In genomic region chr19:17784201-17785008, GRCh38 we compare ENCODE assay signal across 7 cellular contexts. TPM values are rescaled to one million over a fixed set of nuclear protein-coding genes. Genes with fewer than 3 reads are reported as not detected.
DNase-seq lines count a peak whose midpoint lies in the region; ATAC-seq, FAIRE-seq and TF ChIP-seq lines count a peak whose summit lies in the region.

No MANE protein-coding gene starts in this region.

- in situ Hi-C loops in GM12878 (cut with MboI) = no loop called here

- H3K4me3 ChIP-seq in GM12865 (ENCODE audit: low read depth, low read length) = no peak overlapping the region
- no peak overlapping the region for H3K4me3 ChIP-seq in GM12878

- H3K9me3 ChIP-seq in GM12878 (replicated peaks; ENCODE audit: control insufficient read depth, insufficient read depth, low read length) = no peaks in the 10 kb centered on the region

- no peak for TF ChIP-seq EP300 in GM12878 (IDR thresholded peaks at IDR 0.05; ENCODE audit: borderline replicate concordance in 1 of 2, control insufficient read depth in 1 of 2, low read depth in 2 of 2, low read length in 2 of 2)

- ATAC-seq in GM12878 = peak; percentile 88
- no peak for ATAC-seq in GM18909 (IDR thresholded peaks at IDR 0.05; ENCODE audit: poor library complexity, unreplicated experiment)

- WGBS in GM12878 (ENCODE audit: insufficient coverage, insufficient replicate concordance, low lambda C conversion rate, missing lambda C conversion rate) = 70% methylated on average over 32 of the region's 32 CpGs

- H3K4me1 ChIP-seq in GM12878 (ENCODE audit: control insufficient read depth, insufficient read depth, low read length) = no peaks in the 10 kb centered on the region

- DNase-seq in GM12865 (ENCODE audit: low read depth) = peak; percentile 81
- DNase-seq in NCI-H1694 (lab: John Stamatoyannopoulos, UW) = peak; percentile 60
- DNase-seq in GM12878 (ENCODE audit: low read depth, low spot score) = no peak
- DNase-seq in stimulated activated CD4-positive, alpha-beta T cell treated with anti-CD3 and anti-CD28 coated beads, Interleukin-1b, Interleukin-23, amount 100 ng/mL, for 24 hours (ENCODE audit: low read depth in 4 of 4, low spot score in 1 of 4) = peak; percentile 58 to 66 (median 59)

- no peak for TF ChIP-seq POLR2A in GM12878 (IDR thresholded peaks at IDR 0.05; ENCODE audit: low read depth, low read length)

- TF ChIP-seq RAD21 in GM12878 (IDR thresholded peaks at IDR 0.05; ENCODE audit: insufficient read depth, low read depth, low read length) = peak; percentile 79

- TSS peak; percentile 55 for BruUV-seq in GM12878 (replicated peaks; lab: Mats Ljungman, UMichigan)

- FAIRE-seq in TTC549 (lab: Jason Lieb, UNC) (peak; percentile 68), GM12878 (lab: Jason Lieb, UNC) (peak; percentile 95), islet of Langerhans (lab: Jason Lieb, UNC) (peak; percentile 21)

- no peaks in the 10 kb centered on the region for H4K20me1 ChIP-seq in GM12878 (ENCODE audit: control insufficient read depth, insufficient read depth)

- SMC1A ChIA-PET in GM12878 (lab: Charles Lee; ENCODE audit: uncharacterized antibody, unreplicated experiment) = interaction anchor here (0.6 to 1.9 kb wide), 5 partner anchors 30 to 103 kb away, joined by 3 to 10 read pairs (median 5); no protein-coding TSS in a partner anchor

- CTCF ChIA-PET in GM12878 (lab: Yijun Ruan, JAX) = interaction anchor here (0.6 to 3.2 kb wide), 15 partner anchors 18 to 303 kb away, joined by 3 to 36 read pairs (median 4); partner anchors contain the start of genes FCHO1, JAK3 and RPL18A

- intact Hi-C loops in GM12878 (cut with micrococcal nuclease; ENCODE audit: unreplicated experiment) = loop anchor here (1.0 to 10.0 kb wide), 2 partner anchors 80 to 150 kb away; partner anchors contain the start of gene CCDC124

- H3K27ac ChIP-seq in GM12878 (ENCODE audit: control insufficient read depth, insufficient read depth) = no peak overlapping the region

- RAD21 ChIA-PET in GM12878 (lab: Charles Lee; ENCODE audit: unreplicated experiment) = interaction anchor here (0.7 to 2.2 kb wide), 6 partner anchors 30 to 88 kb away, joined by 3 to 7 read pairs (median 4); partner anchors contain the start of gene MAP1S

- TF ChIP-seq CTCF in GM12865 (IDR thresholded peaks at IDR 0.05; ENCODE audit: insufficient read depth, low read depth, low read length, missing control alignments) = peak; percentile 88
- TF ChIP-seq CTCF in GM12878 (IDR thresholded peaks at IDR 0.05 in 2 of 3, conservative IDR thresholded peaks at IDR 0.05 in 1 of 3; ENCODE audit: control insufficient read depth in 2 of 3, extremely low read depth in 1 of 3, insufficient read depth in 1 of 3, low read depth in 3 of 3, low read length in 3 of 3) = peak; percentile 79 to 84 (median 83)

- POLR2A ChIA-PET in GM12878 (lab: Charles Lee) = no interaction called here

- H3K79me2 ChIP-seq in GM12878 (ENCODE audit: control insufficient read depth, insufficient read depth, low read length) = no peaks in the 10 kb centered on the region

- no peaks in the 10 kb centered on the region for H3K27me3 ChIP-seq in GM12878 (replicated peaks in 1 of 2; ENCODE audit: control insufficient read depth in 2 of 2, insufficient read depth in 2 of 2, low read length in 1 of 2)

- no peak overlapping the region for H2AFZ ChIP-seq in GM12878 (ENCODE audit: control insufficient read depth, low read depth, low read length)

- no peak overlapping the region for H3K4me2 ChIP-seq in GM12878 (ENCODE audit: control insufficient read depth, insufficient read depth)

- H3K9ac ChIP-seq in GM12878 (ENCODE audit: control insufficient read depth, insufficient read depth, low read length) = no peak overlapping the region

- H3K36me3 ChIP-seq in GM12878 (ENCODE audit: control insufficient read depth in 2 of 2, insufficient read depth in 2 of 2, low read length in 1 of 2) = peaks cover 4 to 6% of the 10 kb centered on the region in 2 experiments; a peak in 3 of 4 replicates

TF ChIP-seq in GM12878, 131 proteins besides CTCF, POLR2A, EP300 and RAD21 (continues in another document):
- TF ChIP-seq YY1 (IDR thresholded peaks at IDR 0.05; ENCODE audit: low read depth, low read length) (peak; percentile 53; the same call in 1 of the 2 replicates), SKIL (IDR thresholded peaks at IDR 0.05; ENCODE audit: low read depth, poor library complexity, severe bottlenecking) (no peak)

RNA-seq across cellular contexts. Expression of gene B3GNT3, which starts 10.5 kb away (rescaled TPM):
- not detected in 2 replicates for total RNA-seq in GM12878 (2013; cell fraction: nucleolus; rRNA removed)
- total RNA-seq in GM12878 (2014; rRNA removed) = 0.22 TPM in 1 of 2 replicates, not detected in the other
- not detected in 2 replicates for total RNA-seq in GM12878 (2014; rRNA removed; fragmentation: Illumina TruSeq; extraction: Trizol)
- total RNA-seq in GM12878 (2021) = 0.08 TPM in 1 of 2 replicates, not detected in the other
- not detected for polyA plus RNA-seq in GM12878 (2011; ENCODE audit: low read depth)
- not detected in 2 replicates for polyA plus RNA-seq in GM12878 (2011; rRNA removed)
- not detected in 2 replicates for polyA plus RNA-seq in GM12878 (2011; cell fraction: cytosol; rRNA removed)
- not detected in 2 replicates for polyA plus RNA-seq in GM12878 (2011; cell fraction: nucleus; rRNA removed)
- polyA plus RNA-seq in GM12878 (2012) = not detected in 2 replicates
- not detected in 2 replicates for polyA plus RNA-seq in GM12878 (2014; fragmentation: Illumina TruSeq; extraction: Trizol)
- polyA plus RNA-seq in GM12878 (2014; fragmentation: Nextera tagmentation; extraction: Ambion mirVana) = not detected
- not detected in 2 replicates for polyA plus RNA-seq in GM12878 (2014; rRNA removed)
- not detected for polyA plus RNA-seq in GM12878 (2016; fragmentation: Nextera tagmentation; extraction: Ambion mirVana)
- polyA minus RNA-seq in GM12878 (2011; rRNA and poly(A)+ RNA removed) = not detected in 2 replicates
- polyA minus RNA-seq in GM12878 (2011; cell fraction: cytosol; rRNA and poly(A)+ RNA removed) = not detected in 2 replicates
- polyA minus RNA-seq in GM12878 (2011; cell fraction: nucleus; rRNA and poly(A)+ RNA removed) = not detected in 2 replicates

RNA-seq across cellular contexts. Expression of gene FCHO1, which starts 33.1 kb away (rescaled TPM):
- 133 and 141 TPM in 2 replicates for total RNA-seq in GM12878 (2013; cell fraction: nucleolus; rRNA removed)
- total RNA-seq in GM12878 (2014; rRNA removed) (24.3 and 25.2 TPM in 2 replicates), GM12878 (2014; rRNA removed; fragmentation: Illumina TruSeq; extraction: Trizol) (12.2 and 12.5 TPM in 2 replicates), GM12878 (2021) (36.9 and 45.8 TPM in 2 replicates)
- 10.8 TPM for polyA plus RNA-seq in GM12878 (2011; ENCODE audit: low read depth)
- polyA plus RNA-seq in GM12878 (2011; rRNA removed) (4.3 and 7.2 TPM in 2 replicates), GM12878 (2014; fragmentation: Illumina TruSeq; extraction: Trizol) (6.9 and 11.7 TPM in 2 replicates), GM12878 (2014; fragmentation: Nextera tagmentation; extraction: Ambion mirVana) (under 1 TPM; 0.14 to 0.73 TPM), GM12878 (2014; rRNA removed) (19.2 and 22.7 TPM in 2 replicates), GM12878 (2016; fragmentation: Nextera tagmentation; extraction: Ambion mirVana) (10 to 100 TPM; 24.4 to 28.4 TPM)
- 8.2 and 10.2 TPM in 2 replicates for polyA plus RNA-seq in GM12878 (2011; cell fraction: cytosol; rRNA removed)
- polyA plus RNA-seq in GM12878 (2011; cell fraction: nucleus; rRNA removed) = 57.4 and 76.4 TPM in 2 replicates
- 24.4 and 28.1 TPM in 2 replicates for polyA plus RNA-seq in GM12878 (2012)
- 30.5 and 47.3 TPM in 2 replicates for polyA minus RNA-seq in GM12878 (2011; rRNA and poly(A)+ RNA removed)
- 11.3 and 13.5 TPM in 2 replicates for polyA minus RNA-seq in GM12878 (2011; cell fraction: cytosol; rRNA and poly(A)+ RNA removed)
- polyA minus RNA-seq in GM12878 (2011; cell fraction: nucleus; rRNA and poly(A)+ RNA removed) = 62.5 and 90.0 TPM in 2 replicates

RNA-seq across cellular contexts. Expression of gene INSL3, which starts 36.9 kb away (rescaled TPM):
- 1.1 TPM in 1 of 2 replicates, not detected in the other for total RNA-seq in GM12878 (2013; cell fraction: nucleolus; rRNA removed)
- total RNA-seq in GM12878 (2014; rRNA removed) = 0.93 and 1.2 TPM in 2 replicates
- total RNA-seq in GM12878 (2014; rRNA removed; fragmentation: Illumina TruSeq; extraction: Trizol) = 0.32 and 0.36 TPM in 2 replicates
- 0.93 and 1.7 TPM in 2 replicates for total RNA-seq in GM12878 (2021)
- polyA plus RNA-seq in GM12878 (2011; ENCODE audit: low read depth) = 0.92 TPM
- 0.16 and 0.29 TPM in 2 replicates for polyA plus RNA-seq in GM12878 (2011; rRNA removed)
- 0.67 and 0.84 TPM in 2 replicates for polyA plus RNA-seq in GM12878 (2011; cell fraction: cytosol; rRNA removed)
- 1.8 and 2.4 TPM in 2 replicates for polyA plus RNA-seq in GM12878 (2011; cell fraction: nucleus; rRNA removed)
- 1.1 and 1.3 TPM in 2 replicates for polyA plus RNA-seq in GM12878 (2012)
- polyA plus RNA-seq in GM12878 (2014; fragmentation: Illumina TruSeq; extraction: Trizol) = 0.73 TPM in 1 of 2 replicates, not detected in the other
- polyA plus RNA-seq in GM12878 (2014; fragmentation: Nextera tagmentation; extraction: Ambion mirVana) = under 1 TPM; 0.37 to 0.66 TPM
- polyA plus RNA-seq in GM12878 (2014; rRNA removed) = 0.27 and 1.1 TPM in 2 replicates
- polyA plus RNA-seq in GM12878 (2016; fragmentation: Nextera tagmentation; extraction: Ambion mirVana) = 1 to 10 TPM in 1 of 2 experiments, under 1 TPM in 1; 0.78 to 1.9 TPM
- not detected in 2 replicates for polyA minus RNA-seq in GM12878 (2011; rRNA and poly(A)+ RNA removed)
- not detected in 2 replicates for polyA minus RNA-seq in GM12878 (2011; cell fraction: cytosol; rRNA and poly(A)+ RNA removed)
- polyA minus RNA-seq in GM12878 (2011; cell fraction: nucleus; rRNA and poly(A)+ RNA removed) = 0.60 and 0.86 TPM in 2 replicates
